ENCODE assay signal across 8 cellular contexts in genomic region chr14:38867561-38868150, GRCh38.
A peak's percentile ranks its signal among the peaks of the same experiment; 100 is the strongest.
DNase-seq lines count a peak whose midpoint lies in the region; ATAC-seq and TF ChIP-seq lines count a peak whose summit lies in the region.

No MANE protein-coding gene starts in this region.

- peaks cover 6% of the 10 kb centered on the region for H3K27me3 Mint-ChIP-seq in activated T-cell treated with anti-CD3 and anti-CD28 coated beads, Interleukin-2, amount 50 U/mL, for 24 hours
- H3K27me3 Mint-ChIP-seq in neural crest cell (ENCODE audit: low read depth): no peaks in the 10 kb centered on the region

- H3K9me3 Mint-ChIP-seq in activated T-cell treated with anti-CD3 and anti-CD28 coated beads, Interleukin-2, amount 50 U/mL, for 24 hours: peaks cover 2% of the 10 kb centered on the region
- H3K9me3 Mint-ChIP-seq in neural crest cell: no peaks in the 10 kb centered on the region

- H3K27ac ChIP-seq in fibroblast of lung (ENCODE audit: insufficient read depth, low read length) (no peak overlapping the region), tibial nerve (peak overlapping the region in 1 of 4 donors; percentile 56)

- H3K27ac Mint-ChIP-seq in activated T-cell treated with anti-CD3 and anti-CD28 coated beads, Interleukin-2, amount 50 U/mL, for 24 hours: no peak overlapping the region
- H3K27ac Mint-ChIP-seq in neural crest cell (ENCODE audit: unreplicated experiment): no peak overlapping the region

- H3K4me1 ChIP-seq in fibroblast of lung (ENCODE audit: control insufficient read depth, extremely low read depth, insufficient read depth, low read length): no peaks in the 10 kb centered on the region
- peaks cover 0 to 31% (median 0%) of the 10 kb centered on the region in 4 donors for H3K4me1 ChIP-seq in tibial nerve

- H3K27me3 ChIP-seq in fibroblast of lung (ENCODE audit: control insufficient read depth, insufficient read depth, low read length): no peaks in the 10 kb centered on the region
- H3K27me3 ChIP-seq in tibial nerve: no peaks in the 10 kb centered on the region

- H4K20me1 ChIP-seq in fibroblast of lung (ENCODE audit: control insufficient read depth, extremely low read depth, insufficient read depth, low read length): no peaks in the 10 kb centered on the region

- H3K9ac ChIP-seq in fibroblast of lung (ENCODE audit: insufficient read depth, low read length): no peak overlapping the region

- H3K4me3 Mint-ChIP-seq in activated T-cell treated with anti-CD3 and anti-CD28 coated beads, Interleukin-2, amount 50 U/mL, for 24 hours: no peak overlapping the region
- no peak overlapping the region for H3K4me3 Mint-ChIP-seq in neural crest cell

- no peak for TF ChIP-seq EP300 in tibial nerve (IDR thresholded peaks at IDR 0.05)

- TF ChIP-seq CTCF in fibroblast of lung (conservative IDR thresholded peaks at IDR 0.05 in 1 of 2, IDR thresholded peaks at IDR 0.05 in 1 of 2; ENCODE audit: low read depth in 1 of 2, low read length in 2 of 2): peak; percentile 84 to 89
- TF ChIP-seq CTCF in neural crest cell (conservative IDR thresholded peaks at IDR 0.05): peak; percentile 92
- TF ChIP-seq CTCF in tibial nerve (IDR thresholded peaks at IDR 0.05): peak; percentile 70 to 76 (median 73)

- H3K9me3 ChIP-seq in fibroblast of lung (ENCODE audit: control insufficient read depth, insufficient read depth, low read depth, low read length) (no peaks in the 10 kb centered on the region), tibial nerve (peaks cover 0 to 9% (median 0%) of the 10 kb centered on the region in 4 donors)

- no peaks in the 10 kb centered on the region for H3K36me3 ChIP-seq in fibroblast of lung (ENCODE audit: control insufficient read depth, insufficient read depth, low read length)
- H3K36me3 ChIP-seq in tibial nerve: peaks cover 0 to 9% (median 0%) of the 10 kb centered on the region in 3 donors

- H3K79me2 ChIP-seq in fibroblast of lung (ENCODE audit: control insufficient read depth, insufficient read depth, low read length): no peaks in the 10 kb centered on the region

- peak; percentile 82 for ATAC-seq in GM21717 (IDR thresholded peaks at IDR 0.05; ENCODE audit: unreplicated experiment)

- H3K36me3 Mint-ChIP-seq in activated T-cell treated with anti-CD3 and anti-CD28 coated beads, Interleukin-2, amount 50 U/mL, for 24 hours (ENCODE audit: low read depth): no peaks in the 10 kb centered on the region
- no peaks in the 10 kb centered on the region for H3K36me3 Mint-ChIP-seq in neural crest cell (ENCODE audit: low read depth)

- TF ChIP-seq POLR2A in tibial nerve (IDR thresholded peaks at IDR 0.05): no peak

- 34 to 35% methylated on average over 5 of the region's 5 CpGs for WGBS in tibial nerve, 2 donors

- DNase-seq in EH (ENCODE audit: low read depth) (peak; percentile 80), KG1 (lab: John Stamatoyannopoulos, UW) (peak; percentile 76), OCI-M2 (lab: John Stamatoyannopoulos, UW; ENCODE audit: unreplicated experiment) (peak; percentile 19), fibroblast of lung (ENCODE audit: low read depth in 2 of 2) (peak; percentile 70 to 85), neural crest cell (ENCODE audit: low read depth, low spot score) (peak; percentile 73), tibial nerve (ENCODE audit: low spot score in 2 of 2) (peak; percentile 65 to 90)
- DNase-seq in activated T-cell treated with anti-CD3 and anti-CD28 coated beads, Interleukin-2, amount 50 U/mL, for 24 hours: peak; percentile 38

- H3K4me1 Mint-ChIP-seq in activated T-cell treated with anti-CD3 and anti-CD28 coated beads, Interleukin-2, amount 50 U/mL, for 24 hours (ENCODE audit: low read depth): no peaks in the 10 kb centered on the region
- no peaks in the 10 kb centered on the region for H3K4me1 Mint-ChIP-seq in neural crest cell

- H3K4me3 ChIP-seq in fibroblast of lung (replicated peaks in 1 of 4; ENCODE audit: control extremely low read depth in 1 of 4, insufficient read depth in 1 of 4, low read depth in 3 of 4, low read length in 4 of 4): no peak overlapping the region
- H3K4me3 ChIP-seq in tibial nerve: no peak overlapping the region

- H3K4me2 ChIP-seq in fibroblast of lung (ENCODE audit: extremely low read depth, insufficient read depth, low read length): no peak overlapping the region

- no peak overlapping the region for H2AFZ ChIP-seq in fibroblast of lung (ENCODE audit: low read length)

Comparison
In these comparisons a context has a peak if more than half of its experiments do, and no peak if none do; other contexts are left out.
1. DNase-seq: peak in every context shown above with its lines; median percentile 80 in EH; 78 in fibroblast of lung; 78 in tibial nerve; 76 in KG1; 73 in neural crest cell; 38 in activated T-cell treated with anti-CD3 and anti-CD28 coated beads, Interleukin-2, amount 50 U/mL, for 24 hours; 19 in OCI-M2.